ENCODE assay signal across 15 cellular contexts in genomic region chr6:11236915-11237314, GRCh38. TPM values are rescaled to one million over a fixed set of nuclear protein-coding genes. Genes with fewer than 3 reads are reported as not detected.
A peak's percentile ranks its signal among the peaks of the same experiment; 100 is the strongest.
DNase-seq lines count a peak whose midpoint lies in the region; ATAC-seq lines count a peak whose summit lies in the region.
"Had no signal": no experiment of that assay in that cellular context is flagged by ENCODE, and none has a peak within 500 bp of the region (broad histone marks: within the 10 kb centered on the region; RNA-seq: fewer than 3 reads in every experiment).

No MANE protein-coding gene starts in this region.

- no peaks in the 10 kb centered on the region for H3K9me3 Mint-ChIP-seq in CD4-positive, CD25-positive, alpha-beta regulatory T cell
- H3K9me3 Mint-ChIP-seq in activated naive CD8-positive, alpha-beta T cell treated with anti-CD3 and anti-CD28 coated beads, Interleukin-2, amount 10 ng/mL, durations not matched to agents 7 days and 5 days: no peaks in the 10 kb centered on the region
- H3K9me3 Mint-ChIP-seq in naive B cell: no peaks in the 10 kb centered on the region

- H3K27me3 ChIP-seq in CD4-positive, CD25-positive, alpha-beta regulatory T cell (ENCODE audit: control insufficient read depth, insufficient read depth, low read length): no peaks in the 10 kb centered on the region
- H3K27me3 ChIP-seq: adrenal gland, BE2C, neutrophil had no signal

- H3K4me1 ChIP-seq in CD4-positive, CD25-positive, alpha-beta regulatory T cell (ENCODE audit: control insufficient read depth, insufficient read depth, low read length, poor library complexity, severe bottlenecking): peaks cover 26% of the 10 kb centered on the region
- H3K4me1 ChIP-seq: BE2C had no signal

- no peaks in the 10 kb centered on the region for H3K36me3 ChIP-seq in CD4-positive, CD25-positive, alpha-beta regulatory T cell (ENCODE audit: control insufficient read depth, insufficient read depth, low read length)
- H3K36me3 ChIP-seq: adrenal gland, BE2C had no signal

- POLR2A ChIA-PET in activated naive CD8-positive, alpha-beta T cell treated with anti-CD3 and anti-CD28 coated beads, Interleukin-2, amount 10 ng/mL, durations not matched to agents 7 days and 5 days (lab: Charles Lee): interaction anchor here (1.6 to 1.8 kb wide), 2 partner anchors 14 to 22 kb away, joined by 5 to 6 read pairs; no protein-coding TSS in a partner anchor

- peak overlapping the region in 3 of 4 donors; percentile 19 to 75 (median 53) for H3K4me3 Mint-ChIP-seq in CD4-positive, CD25-positive, alpha-beta regulatory T cell
- H3K4me3 Mint-ChIP-seq in activated naive CD8-positive, alpha-beta T cell treated with anti-CD3 and anti-CD28 coated beads, Interleukin-2, amount 10 ng/mL, durations not matched to agents 7 days and 5 days: peak overlapping the region; percentile 30
- peak overlapping the region in 4 of 8 donors; percentile 1 to 67 (median 24) for H3K4me3 Mint-ChIP-seq in naive B cell

- no peak for ATAC-seq in CD4-positive, CD25-positive, alpha-beta regulatory T cell (ENCODE audit: low read depth in 2 of 2)
- ATAC-seq in activated naive CD8-positive, alpha-beta T cell treated with anti-CD3 and anti-CD28 coated beads, Interleukin-2, amount 10 ng/mL, durations not matched to agents 7 days and 5 days (ENCODE audit: low read depth): no peak
- ATAC-seq in naive B cell (ENCODE audit: low read depth in 2 of 2): no peak
- no peak for ATAC-seq in HG02870 (IDR thresholded peaks at IDR 0.05; ENCODE audit: unreplicated experiment)

- peaks cover 31 to 50% (median 37%) of the 10 kb centered on the region in 4 donors for H3K4me1 Mint-ChIP-seq in CD4-positive, CD25-positive, alpha-beta regulatory T cell
- H3K4me1 Mint-ChIP-seq in activated naive CD8-positive, alpha-beta T cell treated with anti-CD3 and anti-CD28 coated beads, Interleukin-2, amount 10 ng/mL, durations not matched to agents 7 days and 5 days: peaks cover 26% of the 10 kb centered on the region
- H3K4me1 Mint-ChIP-seq in naive B cell: peaks cover 40 to 63% (median 42%) of the 10 kb centered on the region in 3 donors

- H3K27ac ChIP-seq in CD4-positive, CD25-positive, alpha-beta regulatory T cell (ENCODE audit: insufficient read depth, low read length, poor library complexity, severe bottlenecking): peak overlapping the region; percentile 78
- H3K27ac ChIP-seq: adrenal gland had no signal

- no peaks in the 10 kb centered on the region for H3K9me3 ChIP-seq in CD4-positive, CD25-positive, alpha-beta regulatory T cell (ENCODE audit: control insufficient read depth in 2 of 2, low read length in 2 of 2)
- H3K9me3 ChIP-seq: adrenal gland, BE2C, neutrophil had no signal

- H3K4me3 ChIP-seq in CD4-positive, CD25-positive, alpha-beta regulatory T cell (ENCODE audit: low read depth, low read length): no peak overlapping the region
- H3K4me3 ChIP-seq: adrenal gland had no signal

- peak overlapping the region; percentile 77 to 92 (median 86) for H3K27ac Mint-ChIP-seq in CD4-positive, CD25-positive, alpha-beta regulatory T cell
- H3K27ac Mint-ChIP-seq in activated naive CD8-positive, alpha-beta T cell treated with anti-CD3 and anti-CD28 coated beads, Interleukin-2, amount 10 ng/mL, durations not matched to agents 7 days and 5 days: peak overlapping the region; percentile 57
- peak overlapping the region; percentile 16 to 93 (median 78) for H3K27ac Mint-ChIP-seq in naive B cell

- H3K36me3 Mint-ChIP-seq in CD4-positive, CD25-positive, alpha-beta regulatory T cell: peaks cover 10% of the 10 kb centered on the region
- H3K36me3 Mint-ChIP-seq in activated naive CD8-positive, alpha-beta T cell treated with anti-CD3 and anti-CD28 coated beads, Interleukin-2, amount 10 ng/mL, durations not matched to agents 7 days and 5 days: peaks cover 24% of the 10 kb centered on the region
- peaks cover 8 to 14% of the 10 kb centered on the region in 2 donors for H3K36me3 Mint-ChIP-seq in naive B cell

- H3K27me3 Mint-ChIP-seq in CD4-positive, CD25-positive, alpha-beta regulatory T cell: no peaks in the 10 kb centered on the region
- no peaks in the 10 kb centered on the region for H3K27me3 Mint-ChIP-seq in activated naive CD8-positive, alpha-beta T cell treated with anti-CD3 and anti-CD28 coated beads, Interleukin-2, amount 10 ng/mL, durations not matched to agents 7 days and 5 days
- H3K27me3 Mint-ChIP-seq in naive B cell: no peaks in the 10 kb centered on the region

- DNase-seq in CD4-positive, CD25-positive, alpha-beta regulatory T cell: no peak
- DNase-seq in COLO829 (ENCODE audit: low spot score) (peak; percentile 67), naive B cell (no peak), NAMALWA (ENCODE audit: low spot score) (no peak), NCI-H1105 treated with DMSO at 0.1 percent for 48 hours (lab: John Stamatoyannopoulos, UW) (no peak), epidermal melanocyte (ENCODE audit: insufficient read length, low spot score) (no peak)
- DNase-seq in activated naive CD8-positive, alpha-beta T cell treated with anti-CD3 and anti-CD28 coated beads, Interleukin-2, amount 10 ng/mL, durations not matched to agents 7 days and 5 days: no peak
- DNase-seq: adrenal gland, BE2C, Kasumi-1, NCI-H146, NCI-H510A, SHP77 treated with DMSO at 0.1 percent for 48 hours had no signal

RNA-seq across cellular contexts. Expression of gene NEDD9, which starts 4.4 kb away (rescaled TPM):
- 104 TPM for total RNA-seq in CD4-positive, CD25-positive, alpha-beta regulatory T cell
- 10 to 100 TPM; 18.1 to 21.5 (median 19.9) TPM for polyA plus RNA-seq in CD4-positive, CD25-positive, alpha-beta regulatory T cell
- total RNA-seq in activated naive CD8-positive, alpha-beta T cell treated with anti-CD3 and anti-CD28 coated beads, Interleukin-2, amount 10 ng/mL, durations not matched to agents 7 days and 5 days: 10 to 100 TPM; 72.2 to 80.8 TPM
- polyA plus RNA-seq in naive B cell (ENCODE audit: low read depth in 6 of 6): 10 to 100 TPM; 42.0 to 80.5 (median 48.1) TPM
